Comparison of ENCODE assay signal across 18 cellular contexts in the genomic region with DNA sequence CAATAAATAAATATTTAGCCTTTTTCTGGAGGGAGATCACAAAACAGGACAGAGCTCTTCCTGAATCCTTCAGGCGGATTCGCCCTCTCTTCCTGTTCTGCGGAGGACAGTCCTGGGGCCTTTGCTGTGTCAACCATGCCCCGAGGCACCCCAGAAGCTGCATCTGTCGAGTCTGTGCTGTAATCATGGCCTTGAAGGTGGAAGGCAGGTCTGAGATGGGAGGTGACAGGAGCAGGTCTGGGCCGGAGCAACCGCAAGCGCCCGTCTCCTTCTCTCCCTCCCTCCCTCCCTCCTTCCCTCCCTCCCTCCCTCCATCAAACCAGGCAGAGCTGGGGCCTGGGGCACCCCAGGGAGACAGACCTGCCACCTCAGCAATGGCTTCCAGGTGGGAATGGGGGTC. TPM values are rescaled to one million over a fixed set of nuclear protein-coding genes. Genes with fewer than 3 reads are reported as not detected.
A peak's percentile ranks its signal among the peaks of the same experiment; 100 is the strongest.
DNase-seq lines count a peak whose midpoint lies in the region; ATAC-seq, FAIRE-seq and TF ChIP-seq lines count a peak whose summit lies in the region.
"Had no signal": no experiment of that assay in that cellular context is flagged by ENCODE, and none has a peak within 500 bp of the region (broad histone marks: within the 10 kb centered on the region; RNA-seq: fewer than 3 reads in every experiment).

No MANE protein-coding gene starts in this region.

- no peaks in the 10 kb centered on the region for H3K9me1 ChIP-seq in keratinocyte (ENCODE audit: control insufficient read depth, extremely low read depth, insufficient read depth, low read length)

- H3K4me1 ChIP-seq in mammary epithelial cell (ENCODE audit: insufficient read depth, low read length) (peaks cover 55% of the 10 kb centered on the region), keratinocyte (ENCODE audit: control insufficient read depth, extremely low read depth, insufficient read depth, low read length) (peaks cover 55% of the 10 kb centered on the region)

- intact Hi-C loops in mammary epithelial cell (cut with micrococcal nuclease) (no loop called here), posterior vena cava (cut with DNase I) (no loop called here)

- no peak for ATAC-seq in GM18861 (IDR thresholded peaks at IDR 0.05; ENCODE audit: unreplicated experiment)
- ATAC-seq: Panc1 had no signal

- H3K4me3 ChIP-seq in mammary epithelial cell (replicated peaks in 1 of 3; ENCODE audit: insufficient read depth in 1 of 3, low read depth in 2 of 3, low read length in 3 of 3) (no peak overlapping the region), keratinocyte (ENCODE audit: control insufficient read depth in 2 of 3, extremely low read depth in 1 of 3, insufficient read depth in 2 of 3, low read depth in 1 of 3, low read length in 3 of 3) (no peak overlapping the region)

- peak overlapping the region; percentile 51 for H3K4me2 ChIP-seq in mammary epithelial cell (ENCODE audit: insufficient read depth, low read depth, low read length)
- H3K4me2 ChIP-seq in keratinocyte (ENCODE audit: control insufficient read depth, extremely low read depth, insufficient read depth, low read depth, low read length), result peak overlapping the region; percentile 60

- DNase-seq in CD1c-positive myeloid dendritic cell (ENCODE audit: extremely low spot score) (peak; percentile 3), mammary epithelial cell (peak; percentile 75), keratinocyte (ENCODE audit: low read depth, low spot score) (no peak), NCI-H2227 treated with DMSO at 0.1 percent for 48 hours (lab: John Stamatoyannopoulos, UW) (no peak), posterior vena cava (ENCODE audit: low spot score) (no peak)
- DNase-seq: Caco-2, Kasumi-1, NCI-H1417, NCI-H1930, NCI-H2171, NCI-H82, Right ventricle myocardium superior had no signal

- H4K20me1 ChIP-seq in mammary epithelial cell (ENCODE audit: insufficient read depth, low read length), result no peaks in the 10 kb centered on the region
- H4K20me1 ChIP-seq in keratinocyte (ENCODE audit: control insufficient read depth, extremely low read depth, insufficient read depth, low read length), result no peaks in the 10 kb centered on the region

- H3K9ac ChIP-seq in mammary epithelial cell (ENCODE audit: insufficient read depth, low read length) (no peak overlapping the region), keratinocyte (ENCODE audit: control insufficient read depth, extremely low read depth, insufficient read depth, low read length) (no peak overlapping the region)

- H3K36me3 ChIP-seq in mammary epithelial cell (ENCODE audit: insufficient read depth, low read length), result no peaks in the 10 kb centered on the region
- no peaks in the 10 kb centered on the region for H3K36me3 ChIP-seq in keratinocyte (ENCODE audit: control insufficient read depth in 2 of 2, extremely low read depth in 1 of 2, insufficient read depth in 2 of 2, low read length in 2 of 2)

- FAIRE-seq in keratinocyte (lab: Jason Lieb, UNC), result peak; percentile 75
- FAIRE-seq: A204.1, H54 had no signal

- 4% methylated on average over 5 of the region's 9 CpGs for WGBS in mammary epithelial cell (ENCODE audit: low coverage, missing lambda C conversion rate)

- in situ Hi-C loops in mammary epithelial cell (cut with MboI; ENCODE audit: low sequenced_read_pairs in 2 of 2), result no loop called here

- peak overlapping the region; percentile 72 for H3K27ac ChIP-seq in mammary epithelial cell (ENCODE audit: insufficient read depth, low read depth, low read length)
- H3K27ac ChIP-seq in keratinocyte (ENCODE audit: control insufficient read depth, insufficient read depth, low read length), result peak overlapping the region; percentile 43
- H3K27ac ChIP-seq: C4-2B had no signal

- no TSS peak for BruUV-seq in mammary epithelial cell (replicated peaks; lab: Mats Ljungman, UMichigan)

- H2AFZ ChIP-seq in mammary epithelial cell (ENCODE audit: low read depth, low read length) (peak overlapping the region; percentile 69), keratinocyte (ENCODE audit: control insufficient read depth, low read length) (peak overlapping the region; percentile 56)

- H3K9me3 ChIP-seq in mammary epithelial cell (replicated peaks; ENCODE audit: insufficient read depth, low read length) (no peaks in the 10 kb centered on the region), keratinocyte (ENCODE audit: control insufficient read depth, low read depth, low read length) (no peaks in the 10 kb centered on the region)

- TF ChIP-seq CTCF in mammary epithelial cell (conservative IDR thresholded peaks at IDR 0.05 in 1 of 2, IDR thresholded peaks at IDR 0.05 in 1 of 2; ENCODE audit: extremely low read depth in 1 of 2, insufficient read depth in 1 of 2, low read depth in 1 of 2, low read length in 2 of 2), result no peak
- TF ChIP-seq CTCF in keratinocyte (optimal IDR thresholded peaks at IDR 0.05 in 1 of 3, IDR thresholded peaks at IDR 0.05 in 1 of 3, conservative IDR thresholded peaks at IDR 0.05 in 1 of 3; ENCODE audit: extremely low read depth in 1 of 3, insufficient read depth in 2 of 3, low read length in 3 of 3), result no peak

- CTCF ChIA-PET in mammary epithelial cell (lab: Charles Lee; ENCODE audit: low non-redundant PET), result no interaction called here

- peaks cover 11% of the 10 kb centered on the region for H3K79me2 ChIP-seq in mammary epithelial cell (ENCODE audit: insufficient read depth, low read length)
- peaks cover 3% of the 10 kb centered on the region for H3K79me2 ChIP-seq in keratinocyte (ENCODE audit: control insufficient read depth, insufficient read depth, low read length)

- dilution Hi-C loops in mammary epithelial cell (cut with HindIII; ENCODE audit: low sequenced_read_pairs), result no loop called here
- dilution Hi-C loops in keratinocyte (cut with MboI; ENCODE audit: extremely low pct_ligation_motif_present, low sequenced_read_pairs), result no loop called here

- H3K27me3 ChIP-seq in mammary epithelial cell (ENCODE audit: insufficient read depth, low read length), result no peaks in the 10 kb centered on the region
- no peaks in the 10 kb centered on the region for H3K27me3 ChIP-seq in keratinocyte (ENCODE audit: control insufficient read depth, extremely low read depth, insufficient read depth, low read length)

RNA-seq across cellular contexts. Expression of gene FXYD3, which starts 4.6 kb away (rescaled TPM):
- total RNA-seq in mammary epithelial cell (100 to 1,000 TPM; 344 to 808 TPM), posterior vena cava (not detected)
- polyA plus RNA-seq in mammary epithelial cell (901 TPM), keratinocyte (563 to 2,415 TPM (median 851 TPM) in 3 replicates)
- polyA minus RNA-seq in mammary epithelial cell (137 TPM), keratinocyte (308 to 665 TPM (median 468 TPM) in 3 replicates)
- 498 TPM for polyA plus RNA-seq in keratinocyte (2011; ENCODE audit: low read depth)
- polyA plus RNA-seq in keratinocyte (2011; cell fraction: cytosol; rRNA removed), result 945 and 1,085 TPM in 2 replicates
- polyA plus RNA-seq in keratinocyte (2011; cell fraction: nucleus; rRNA removed), result 621 and 766 TPM in 2 replicates
- 829 and 2,475 TPM in 2 replicates for polyA plus RNA-seq in keratinocyte (2012; ENCODE audit: low replicate concordance)
- 614 TPM for polyA minus RNA-seq in keratinocyte (2011; cell fraction: cytosol; rRNA and poly(A)+ RNA removed)
- 205 and 217 TPM in 2 replicates for polyA minus RNA-seq in keratinocyte (2011; cell fraction: nucleus; rRNA and poly(A)+ RNA removed)
- total RNA-seq: NCI-H460 had no signal

RNA-seq across cellular contexts. Expression of gene LGI4, which starts 23.9 kb away (rescaled TPM):
- under 1 TPM; 0.17 to 0.42 TPM for total RNA-seq in mammary epithelial cell
- polyA plus RNA-seq in mammary epithelial cell, result 0.16 TPM
- polyA minus RNA-seq in mammary epithelial cell, result 0.21 TPM
- polyA plus RNA-seq in keratinocyte, result 0.01 to 0.14 TPM (median 0.10 TPM) in 3 replicates
- polyA plus RNA-seq in keratinocyte (2011; ENCODE audit: low read depth), result 0.76 TPM
- 0.09 TPM in 1 of 2 replicates, not detected in the other for polyA plus RNA-seq in keratinocyte (2011; cell fraction: cytosol; rRNA removed)
- 0.89 and 1.1 TPM in 2 replicates for polyA plus RNA-seq in keratinocyte (2011; cell fraction: nucleus; rRNA removed)
- 0.11 and 0.93 TPM in 2 replicates for polyA plus RNA-seq in keratinocyte (2012; ENCODE audit: low replicate concordance)
- polyA minus RNA-seq in keratinocyte, result not detected in 3 replicates
- polyA minus RNA-seq in keratinocyte (2011; cell fraction: cytosol; rRNA and poly(A)+ RNA removed), result not detected
- 0.31 TPM in 1 of 2 replicates, not detected in the other for polyA minus RNA-seq in keratinocyte (2011; cell fraction: nucleus; rRNA and poly(A)+ RNA removed)
- total RNA-seq in posterior vena cava, result 1 to 10 TPM; 9.1 to 10.0 TPM

RNA-seq across cellular contexts. Expression of gene FXYD1, which starts 27.6 kb away (rescaled TPM):
- total RNA-seq in mammary epithelial cell (1 to 10 TPM in 1 of 2 donors, not detected in 1; 1.9 TPM), posterior vena cava (100 to 1,000 TPM; 157 to 183 TPM)
- polyA plus RNA-seq in mammary epithelial cell (0.17 TPM), keratinocyte (0.14 to 0.23 TPM (median 0.19 TPM) in 3 replicates)
- polyA minus RNA-seq in mammary epithelial cell (not detected), keratinocyte (not detected in 3 replicates)
- not detected for polyA plus RNA-seq in keratinocyte (2011; ENCODE audit: low read depth)
- polyA plus RNA-seq in keratinocyte (2011; cell fraction: cytosol; rRNA removed), result not detected in 2 replicates
- polyA plus RNA-seq in keratinocyte (2011; cell fraction: nucleus; rRNA removed), result not detected in 2 replicates
- polyA plus RNA-seq in keratinocyte (2012; ENCODE audit: low replicate concordance), result 0.32 and 2.6 TPM in 2 replicates
- not detected for polyA minus RNA-seq in keratinocyte (2011; cell fraction: cytosol; rRNA and poly(A)+ RNA removed)
- polyA minus RNA-seq in keratinocyte (2011; cell fraction: nucleus; rRNA and poly(A)+ RNA removed), result not detected in 2 replicates
- total RNA-seq: Caco-2, NCI-H460 had no signal

RNA-seq across cellular contexts. Expression of gene FXYD7, which starts 32.1 kb away (rescaled TPM):
- 1 to 10 TPM in 1 of 2 donors, not detected in 1; 1.1 TPM for total RNA-seq in mammary epithelial cell
- 0.67 TPM for polyA plus RNA-seq in mammary epithelial cell
- not detected for polyA minus RNA-seq in mammary epithelial cell
- 0.36 TPM in 1 of 3 replicates, not detected in the others for polyA plus RNA-seq in keratinocyte
- polyA plus RNA-seq in keratinocyte (2011; ENCODE audit: low read depth), result not detected
- not detected in 2 replicates for polyA plus RNA-seq in keratinocyte (2011; cell fraction: cytosol; rRNA removed)
- not detected in 2 replicates for polyA plus RNA-seq in keratinocyte (2011; cell fraction: nucleus; rRNA removed)
- polyA plus RNA-seq in keratinocyte (2012; ENCODE audit: low replicate concordance), result 0.24 TPM in 1 of 2 replicates, not detected in the other
- not detected in 3 replicates for polyA minus RNA-seq in keratinocyte
- not detected for polyA minus RNA-seq in keratinocyte (2011; cell fraction: cytosol; rRNA and poly(A)+ RNA removed)
- polyA minus RNA-seq in keratinocyte (2011; cell fraction: nucleus; rRNA and poly(A)+ RNA removed), result not detected in 2 replicates
- under 1 TPM in 1 of 2 donors, not detected in 1; 0.43 TPM for total RNA-seq in posterior vena cava
- total RNA-seq: Caco-2, NCI-H460, Right ventricle myocardium superior had no signal

RNA-seq across cellular contexts. Expression of gene FXYD5, which starts 43.6 kb away (rescaled TPM):
- total RNA-seq in mammary epithelial cell (100 to 1,000 TPM in 1 of 2 donors, 10 to 100 TPM in 1; 23.5 to 349 TPM), posterior vena cava (10 to 100 TPM; 67.9 to 89.3 TPM)
- polyA plus RNA-seq in mammary epithelial cell (390 TPM), keratinocyte (82.5 to 457 TPM (median 122 TPM) in 3 replicates)
- polyA minus RNA-seq in mammary epithelial cell (448 TPM), keratinocyte (206 to 558 TPM (median 224 TPM) in 3 replicates)
- 159 TPM for polyA plus RNA-seq in keratinocyte (2011; ENCODE audit: low read depth)
- 216 and 272 TPM in 2 replicates for polyA plus RNA-seq in keratinocyte (2011; cell fraction: cytosol; rRNA removed)
- polyA plus RNA-seq in keratinocyte (2011; cell fraction: nucleus; rRNA removed), result 163 TPM in 2 replicates
- 191 and 430 TPM in 2 replicates for polyA plus RNA-seq in keratinocyte (2012; ENCODE audit: low replicate concordance)
- 226 TPM for polyA minus RNA-seq in keratinocyte (2011; cell fraction: cytosol; rRNA and poly(A)+ RNA removed)
- 66.2 and 71.1 TPM in 2 replicates for polyA minus RNA-seq in keratinocyte (2011; cell fraction: nucleus; rRNA and poly(A)+ RNA removed)

Comparison
In these comparisons a context has a peak if more than half of its experiments do, and no peak if none do; other contexts are left out.
1. DNase-seq: peak in CD1c-positive myeloid dendritic cell (single experiment) and mammary epithelial cell (single experiment); none in keratinocyte (single experiment), NCI-H2227 treated with DMSO at 0.1 percent for 48 hours (single experiment) and posterior vena cava (single experiment).
2. RNA of gene FXYD3, which starts 4.6 kb away (total RNA-seq): 344 to 808 TPM in mammary epithelial cell; not detected in posterior vena cava; every median in the first group is over 100 times any median in the second.
3. RNA of gene LGI4, which starts 23.9 kb away (total RNA-seq): 9.1 to 10.0 TPM in posterior vena cava; 0.17 to 0.42 TPM in mammary epithelial cell; every median in the first group is over 4 times any median in the second.
4. RNA of gene FXYD1, which starts 27.6 kb away (total RNA-seq): 157 to 183 TPM in posterior vena cava; 1.9 TPM in mammary epithelial cell; every median in the first group is over 10 times any median in the second.